In the genomic region with DNA sequence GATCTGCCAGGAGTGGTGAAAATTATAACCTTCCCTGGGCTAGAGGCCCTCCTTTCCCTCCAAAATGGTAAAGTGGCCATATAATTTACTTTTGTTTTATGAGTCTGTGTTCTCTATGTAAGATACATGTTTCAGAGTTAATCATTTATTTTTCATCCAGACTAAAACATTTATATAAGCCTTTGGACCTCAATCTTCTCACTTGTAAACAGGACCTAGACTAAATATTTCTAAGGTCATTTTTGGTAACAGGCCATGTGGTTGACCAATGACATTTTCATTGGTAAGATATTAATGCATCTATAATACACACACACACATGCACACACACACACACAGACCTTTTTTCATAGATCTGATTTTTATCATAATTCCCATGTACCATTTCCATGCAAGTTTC, we compare ENCODE assay signal across 24 cellular contexts.
"Had no signal": no experiment of that assay in that cellular context is flagged by ENCODE, and none has a peak within 500 bp of the region (broad histone marks: within the 10 kb centered on the region; RNA-seq: fewer than 3 reads in every experiment).

No MANE protein-coding gene starts in this region.

- H3K36me3 Mint-ChIP-seq: immature natural killer cell had no signal

- H3K36me3 ChIP-seq: esophagus muscularis mucosa, gastroesophageal sphincter, heart left ventricle, left ventricle myocardium inferior, lower lobe of right lung had no signal

- H3K4me2 ChIP-seq: hepatocyte had no signal

- H3K9me3 ChIP-seq: esophagus muscularis mucosa, lower lobe of right lung had no signal

- H3K4me1 ChIP-seq: esophagus muscularis mucosa, foreskin keratinocyte, gastroesophageal sphincter, heart left ventricle, left ventricle myocardium inferior, lower lobe of right lung had no signal

- H3K4me3 Mint-ChIP-seq: immature natural killer cell, mesothelial cell of epicardium, naive B cell had no signal

- ATAC-seq: foreskin keratinocyte, gastroesophageal sphincter, heart left ventricle, lower lobe of right lung, mucosa of descending colon had no signal

- H3K27ac ChIP-seq: coronary artery, dorsolateral prefrontal cortex, esophagus muscularis mucosa, foreskin keratinocyte, gastroesophageal sphincter, heart left ventricle, hepatocyte, left ventricle myocardium inferior, lower lobe of right lung had no signal

- H3K4me1 Mint-ChIP-seq: immature natural killer cell, mesothelial cell of epicardium, naive B cell had no signal

- H3K79me2 ChIP-seq: hepatocyte had no signal

- H3K27me3 ChIP-seq: dorsolateral prefrontal cortex, esophagus muscularis mucosa, gastroesophageal sphincter, heart left ventricle, hepatocyte had no signal

- H3K27ac Mint-ChIP-seq: immature natural killer cell, mesothelial cell of epicardium, naive B cell had no signal

- FAIRE-seq: colon, endothelial cell of umbilical vein, frontal cortex, kidney had no signal

- H3K4me3 ChIP-seq: coronary artery, dorsolateral prefrontal cortex, esophagus muscularis mucosa, gastroesophageal sphincter, heart left ventricle, hepatocyte, left ventricle myocardium inferior, lower lobe of right lung, mucosa of descending colon had no signal

- DNase-seq: dermis blood vessel endothelial cell; dorsolateral prefrontal cortex; effector CD4-positive, alpha-beta T cell; effector memory CD4-positive, alpha-beta T cell; foreskin keratinocyte; heart left ventricle; hypothalamus; immature natural killer cell; islet precursor cell; kidney; kidney glomerular epithelial cell; left ventricle myocardium inferior; lower lobe of right lung; mesenchymal stem cell; mucosa of descending colon; naive B cell had no signal

- H2AFZ ChIP-seq: hepatocyte had no signal
